Comparison of ENCODE assay signal across 1 cellular context in genomic region chr9:5624655-5625054, GRCh38.
TF ChIP-seq lines count a peak whose summit lies in the region.

No MANE protein-coding gene starts in this region.

TF ChIP-seq in GM12878, 131 proteins besides CTCF, POLR2A, EP300 and RAD21 (continued from another document):
- no peak for TF ChIP-seq PRDM15 (CRISPR knock-in tag; IDR thresholded peaks at IDR 0.05)
- no peak for TF ChIP-seq USF1 (IDR thresholded peaks at IDR 0.05; ENCODE audit: borderline replicate concordance, extremely low read length, insufficient read depth, low read depth, low read length)
- no peak for TF ChIP-seq POLR2AphosphoS2 (IDR thresholded peaks at IDR 0.05; ENCODE audit: low read depth, low read length)
- TF ChIP-seq FOXK2 (IDR thresholded peaks at IDR 0.05) = no peak
- TF ChIP-seq SMAD1 (IDR thresholded peaks at IDR 0.05; ENCODE audit: low read depth, partially characterized antibody) = no peak
- TF ChIP-seq PAX8 (IDR thresholded peaks at IDR 0.05) = no peak
- TF ChIP-seq WRNIP1 (IDR thresholded peaks at IDR 0.05; ENCODE audit: borderline replicate concordance, low read depth, low read length) = no peak
- no peak for TF ChIP-seq STAT1 (conservative IDR thresholded peaks at IDR 0.05)
- no peak for TF ChIP-seq MEF2A (IDR thresholded peaks at IDR 0.05; ENCODE audit: insufficient read depth, low read depth, low read length)
- no peak for TF ChIP-seq ZNF24 (IDR thresholded peaks at IDR 0.05)
- TF ChIP-seq HSF1 (IDR thresholded peaks at IDR 0.05; ENCODE audit: low read depth, low read length) = no peak
